9 cellular contexts compared by ENCODE assay signal in genomic region chr1:9655127-9655723, GRCh38. TPM values are rescaled to one million over a fixed set of nuclear protein-coding genes. Genes with fewer than 3 reads are reported as not detected.
DNase-seq lines count a peak whose midpoint lies in the region; ATAC-seq and TF ChIP-seq lines count a peak whose summit lies in the region.
"Had no signal": no experiment of that assay in that cellular context is flagged by ENCODE, and none has a peak within 500 bp of the region (broad histone marks: within the 10 kb centered on the region; RNA-seq: fewer than 3 reads in every experiment).

No MANE protein-coding gene starts in this region.

- DNase-seq in activated CD4-positive, CD25-positive, alpha-beta regulatory T cell treated with anti-CD3 and anti-CD28 coated beads, Interleukin-2, amount 50 U/mL, for 72 hours: peak; percentile 40
- no peak for DNase-seq in activated naive CD8-positive, alpha-beta T cell treated with anti-CD3 and anti-CD28 coated beads, Interleukin-2, amount 10 ng/mL, durations not matched to agents 7 days and 5 days
- peak; percentile 31 for DNase-seq in stimulated activated CD8-positive, alpha-beta memory T cell treated with anti-CD3 and anti-CD28 coated beads, Interleukin-12 subunit alpha, Interleukin-12 subunit beta, amount 100 ng/mL, for 4 hours (ENCODE audit: low read depth)
- DNase-seq in NOMO-1 treated with DMSO at 0.1 percent for 48 hours (lab: John Stamatoyannopoulos, UW; ENCODE audit: unreplicated experiment) (no peak), vagina (ENCODE audit: extremely low spot score in 2 of 2) (no peak), lower leg skin (ENCODE audit: low spot score in 2 of 2) (no peak)
- DNase-seq: gastrocnemius medialis had no signal

- H3K27me3 Mint-ChIP-seq in activated naive CD8-positive, alpha-beta T cell treated with anti-CD3 and anti-CD28 coated beads, Interleukin-2, amount 10 ng/mL, durations not matched to agents 7 days and 5 days: no peaks in the 10 kb centered on the region

- POLR2A ChIA-PET in activated naive CD8-positive, alpha-beta T cell treated with anti-CD3 and anti-CD28 coated beads, Interleukin-2, amount 10 ng/mL, durations not matched to agents 7 days and 5 days (lab: Charles Lee): interaction anchor here (0.5 to 14.8 kb wide), 15 partner anchors 9 to 1199 kb away, joined by 3 to 623 read pairs (median 5); no protein-coding TSS in a partner anchor

- peak overlapping the region; percentile 90 for H3K27ac Mint-ChIP-seq in activated naive CD8-positive, alpha-beta T cell treated with anti-CD3 and anti-CD28 coated beads, Interleukin-2, amount 10 ng/mL, durations not matched to agents 7 days and 5 days

- peaks cover 64% of the 10 kb centered on the region for H3K4me1 Mint-ChIP-seq in activated naive CD8-positive, alpha-beta T cell treated with anti-CD3 and anti-CD28 coated beads, Interleukin-2, amount 10 ng/mL, durations not matched to agents 7 days and 5 days

- intact Hi-C loops in vagina (cut with DNase I) (no loop called here), lower leg skin (cut with DNase I; ENCODE audit: low total_unique reads) (no loop called here)

- H3K4me1 ChIP-seq in vagina: peaks cover 17% of the 10 kb centered on the region

- H3K36me3 ChIP-seq in vagina: no peaks in the 10 kb centered on the region
- H3K36me3 ChIP-seq: gastrocnemius medialis had no signal

- H3K4me3 Mint-ChIP-seq in activated naive CD8-positive, alpha-beta T cell treated with anti-CD3 and anti-CD28 coated beads, Interleukin-2, amount 10 ng/mL, durations not matched to agents 7 days and 5 days: peak overlapping the region; percentile 97

- no peaks in the 10 kb centered on the region for H3K9me3 ChIP-seq in vagina
- H3K9me3 ChIP-seq: gastrocnemius medialis had no signal

- H3K36me3 Mint-ChIP-seq in activated naive CD8-positive, alpha-beta T cell treated with anti-CD3 and anti-CD28 coated beads, Interleukin-2, amount 10 ng/mL, durations not matched to agents 7 days and 5 days: peaks cover 47% of the 10 kb centered on the region

- no peak overlapping the region for H3K4me3 ChIP-seq in vagina
- H3K4me3 ChIP-seq in lower leg skin (ENCODE audit: low read depth, poor library complexity, severe bottlenecking): no peak overlapping the region
- H3K4me3 ChIP-seq: gastrocnemius medialis had no signal

- 56 to 69% methylated on average over 11 of the region's 11 CpGs for WGBS in lower leg skin, 2 donors

- ATAC-seq in activated naive CD8-positive, alpha-beta T cell treated with anti-CD3 and anti-CD28 coated beads, Interleukin-2, amount 10 ng/mL, durations not matched to agents 7 days and 5 days (ENCODE audit: low read depth): no peak
- no peak for ATAC-seq in GM21515 (IDR thresholded peaks at IDR 0.05; ENCODE audit: unreplicated experiment)
- ATAC-seq: gastrocnemius medialis had no signal

- no peaks in the 10 kb centered on the region for H3K9me3 Mint-ChIP-seq in activated naive CD8-positive, alpha-beta T cell treated with anti-CD3 and anti-CD28 coated beads, Interleukin-2, amount 10 ng/mL, durations not matched to agents 7 days and 5 days

- no peak overlapping the region for H3K27ac ChIP-seq in vagina
- H3K27ac ChIP-seq: gastrocnemius medialis had no signal

- TF ChIP-seq CTCF in vagina (IDR thresholded peaks at IDR 0.05): no peak
- no peak for TF ChIP-seq CTCF in lower leg skin (IDR thresholded peaks at IDR 0.05)

- TF ChIP-seq POLR2A in GM19193 (IDR thresholded peaks at IDR 0.05; ENCODE audit: extremely low read depth, insufficient read depth, insufficient read length): peak; percentile 47
- no peak for TF ChIP-seq POLR2A in vagina (IDR thresholded peaks at IDR 0.05)
- no peak for TF ChIP-seq POLR2A in lower leg skin (IDR thresholded peaks at IDR 0.05)

- no peaks in the 10 kb centered on the region for H3K27me3 ChIP-seq in vagina

RNA-seq across cellular contexts. Expression of gene PIK3CD, which starts 3.7 kb away (rescaled TPM):
- 100 to 1,000 TPM; 250 TPM for total RNA-seq in activated naive CD8-positive, alpha-beta T cell treated with anti-CD3 and anti-CD28 coated beads, Interleukin-2, amount 10 ng/mL, durations not matched to agents 7 days and 5 days
- 13.0 TPM for total RNA-seq in vagina
- 1 to 10 TPM; 4.2 to 5.4 (median 5.0) TPM for total RNA-seq in lower leg skin

Comparison
In these comparisons a context has a peak if more than half of its experiments do, and no peak if none do; other contexts are left out.
1. DNase-seq: peak in activated CD4-positive, CD25-positive, alpha-beta regulatory T cell treated with anti-CD3 and anti-CD28 coated beads, Interleukin-2, amount 50 U/mL, for 72 hours (single experiment) and stimulated activated CD8-positive, alpha-beta memory T cell treated with anti-CD3 and anti-CD28 coated beads, Interleukin-12 subunit alpha, Interleukin-12 subunit beta, amount 100 ng/mL, for 4 hours (single experiment); none in activated naive CD8-positive, alpha-beta T cell treated with anti-CD3 and anti-CD28 coated beads, Interleukin-2, amount 10 ng/mL, durations not matched to agents 7 days and 5 days (single experiment), NOMO-1 treated with DMSO at 0.1 percent for 48 hours (single experiment), vagina (0 of 2) and lower leg skin (0 of 2).
2. RNA of gene PIK3CD, which starts 3.7 kb away (total RNA-seq): 250 TPM in activated naive CD8-positive, alpha-beta T cell treated with anti-CD3 and anti-CD28 coated beads, Interleukin-2, amount 10 ng/mL, durations not matched to agents 7 days and 5 days; 13.0 TPM in vagina (single experiment) and 4.2 to 5.4 TPM in lower leg skin; every median in the first group is over 10 times any median in the second.